In genomic region chr20:13650474-13650873, GRCh38 we compare ENCODE assay signal across 11 cellular contexts. TPM values are rescaled to one million over a fixed set of nuclear protein-coding genes. Genes with fewer than 3 reads are reported as not detected.
DNase-seq lines count a peak whose midpoint lies in the region; ATAC-seq, FAIRE-seq and TF ChIP-seq lines count a peak whose summit lies in the region.
"Had no signal": no experiment of that assay in that cellular context is flagged by ENCODE, and none has a peak within 500 bp of the region (broad histone marks: within the 10 kb centered on the region; RNA-seq: fewer than 3 reads in every experiment).

No MANE protein-coding gene starts in this region.

- H3K4me1 ChIP-seq in HepG2 (ENCODE audit: insufficient read depth, low read length), result no peaks in the 10 kb centered on the region
- H3K4me1 ChIP-seq in right lobe of liver, result no peaks in the 10 kb centered on the region
- peaks cover 16% of the 10 kb centered on the region for H3K4me1 ChIP-seq in SJCRH30
- no peaks in the 10 kb centered on the region for H3K4me1 ChIP-seq in prostate gland (replicated peaks)

- no peak overlapping the region for H3K27ac ChIP-seq in HepG2 (ENCODE audit: extremely low read length, insufficient read depth, low read length)
- H3K27ac ChIP-seq in right lobe of liver, result no peak overlapping the region
- H3K27ac ChIP-seq in SJCRH30, result peak overlapping the region; percentile 49; the same call in 1 of the 2 replicates
- H3K27ac ChIP-seq in prostate gland, result no peak overlapping the region
- no peak overlapping the region for H3K27ac ChIP-seq in substantia nigra (ENCODE audit: low read depth, low read length, poor library complexity, severe bottlenecking)

- TF ChIP-seq RAD21 in HepG2 (CRISPR knock-in tag; IDR thresholded peaks at IDR 0.05), result no peak

- no peak for FAIRE-seq in HepG2 (lab: Jason Lieb, UNC)

- POLR2A ChIA-PET in HepG2 (lab: Yijun Ruan, JAX), result no interaction called here

- H3K4me2 ChIP-seq in HepG2 (ENCODE audit: low read depth, low read length), result no peak overlapping the region

- ATAC-seq in HepG2, result peak; percentile 36; the same call in 2 of the 3 replicates
- no peak for ATAC-seq in right lobe of liver
- peak; percentile 63 for ATAC-seq in left colon

- no peak overlapping the region for H3K9ac ChIP-seq in HepG2 (ENCODE audit: insufficient read depth, low read depth, low read length)

- no peaks in the 10 kb centered on the region for H3K79me2 ChIP-seq in HepG2 (ENCODE audit: insufficient read depth, low read length)

- H3K4me3 ChIP-seq in HepG2 (replicated peaks in 1 of 3; ENCODE audit: insufficient read depth in 1 of 3, low read depth in 2 of 3, low read length in 3 of 3) (no peak overlapping the region), right lobe of liver (no peak overlapping the region), SJCRH30 (peak overlapping the region; percentile 25; the same call in 1 of the 2 replicates), prostate gland (no peak overlapping the region)

- no peaks in the 10 kb centered on the region for H3K9me3 ChIP-seq in HepG2 (ENCODE audit: low read length)
- no peaks in the 10 kb centered on the region for H3K9me3 ChIP-seq in right lobe of liver
- no peaks in the 10 kb centered on the region for H3K9me3 ChIP-seq in SJCRH30 (replicated peaks)
- H3K9me3 ChIP-seq in prostate gland, result no peaks in the 10 kb centered on the region

- intact Hi-C loops in HepG2 (cut with micrococcal nuclease; ENCODE audit: unreplicated experiment) (no loop called here), right lobe of liver (cut with DNase I) (no loop called here), left colon (cut with DNase I, micrococcal nuclease) (no loop called here), prostate gland (cut with DNase I) (no loop called here)

- no peaks in the 10 kb centered on the region for H3K36me3 ChIP-seq in HepG2 (replicated peaks in 1 of 2; ENCODE audit: control insufficient read depth in 1 of 2, insufficient read depth in 2 of 2, low read length in 2 of 2)
- no peaks in the 10 kb centered on the region for H3K36me3 ChIP-seq in right lobe of liver
- H3K36me3 ChIP-seq in SJCRH30, result no peaks in the 10 kb centered on the region
- no peaks in the 10 kb centered on the region for H3K36me3 ChIP-seq in prostate gland

- TF ChIP-seq CTCF in HepG2 (CRISPR knock-in tag; IDR thresholded peaks at IDR 0.05), result no peak
- no peak for TF ChIP-seq CTCF in right lobe of liver (IDR thresholded peaks at IDR 0.05)
- no peak for TF ChIP-seq CTCF in prostate gland (IDR thresholded peaks at IDR 0.05)

- in situ Hi-C loops in HepG2 (cut with HindIII; ENCODE audit: extremely low pct_ligation_motif_present, low pct_unique_long_range_greater_than_20kb), result no loop called here

- no peaks in the 10 kb centered on the region for H4K20me1 ChIP-seq in HepG2 (ENCODE audit: insufficient read depth, low read length)

- CTCF ChIA-PET in HepG2 (lab: Yijun Ruan, JAX; ENCODE audit: low intra/inter-chr PET ratio, low total read pairs), result no interaction called here

- 16% methylated on average over 2 of the region's 2 CpGs for WGBS in HepG2 (ENCODE audit: low lambda C conversion rate)
- 57% methylated on average over 1 of the region's 2 CpGs for WGBS in right lobe of liver (ENCODE audit: insufficient coverage, low coverage, low lambda C conversion rate, missing lambda C conversion rate)
- WGBS in prostate gland, result 78% methylated on average over 2 of the region's 2 CpGs

- TF ChIP-seq EP300 in HepG2 (IDR thresholded peaks at IDR 0.05; ENCODE audit: low read depth in 2 of 2, low read length in 2 of 2), result no peak
- TF ChIP-seq EP300 in HepG2 (CRISPR knock-in tag; IDR thresholded peaks at IDR 0.05; ENCODE audit: borderline replicate concordance), result no peak

- H3K27me3 ChIP-seq in HepG2 (ENCODE audit: control insufficient read depth in 1 of 2, insufficient read depth in 2 of 2, low read length in 2 of 2) (peaks cover 0 to 2% of the 10 kb centered on the region in 2 experiments; a peak in 1 of 5 replicates), right lobe of liver (no peaks in the 10 kb centered on the region), SJCRH30 (no peaks in the 10 kb centered on the region), prostate gland (replicated peaks; ENCODE audit: insufficient read depth) (no peaks in the 10 kb centered on the region)

- no TSS peak for BruUV-seq in HepG2 (replicated peaks; lab: Mats Ljungman, UMichigan)

- no peak overlapping the region for H2AFZ ChIP-seq in HepG2 (ENCODE audit: low read length)

- TF ChIP-seq POLR2A in HepG2 (IDR thresholded peaks at IDR 0.05; ENCODE audit: insufficient read depth in 1 of 2, low read depth in 2 of 2, low read length in 2 of 2) (no peak), right lobe of liver (IDR thresholded peaks at IDR 0.05) (no peak), prostate gland (IDR thresholded peaks at IDR 0.05) (no peak)

- DNase-seq in HepG2 (ENCODE audit: low spot score) (no peak), right lobe of liver (no peak), SJCRH30 (no peak), left colon (no peak), KG1 (lab: John Stamatoyannopoulos, UW) (no peak), prostate gland (ENCODE audit: low spot score) (no peak), substantia nigra (lab: John Stamatoyannopoulos, UW) (no peak)
- no peak for DNase-seq in stimulated activated naive CD4-positive, alpha-beta T cell (lab: John Stamatoyannopoulos, UW)
- DNase-seq: C1 segment of cervical spinal cord; CD4-positive, alpha-beta T cell; H7 had no signal

TF ChIP-seq in HepG2, 621 proteins besides CTCF, POLR2A, EP300 and RAD21:
- no peak for TF ChIP-seq DNMT1 (CRISPR knock-in tag; IDR thresholded peaks at IDR 0.05)
- TF ChIP-seq RARA (CRISPR knock-in tag; IDR thresholded peaks at IDR 0.05), result no peak
- no peak for TF ChIP-seq NFATC3 (CRISPR knock-in tag; IDR thresholded peaks at IDR 0.05)
- no peak for TF ChIP-seq TCF12 (IDR thresholded peaks at IDR 0.05)
- TF ChIP-seq TCF12 (CRISPR knock-in tag; IDR thresholded peaks at IDR 0.05), result no peak

RNA-seq across cellular contexts. Expression of gene TASP1, which starts 11.7 kb away (rescaled TPM):
- total RNA-seq in HepG2 (2016; rRNA removed; fragmentation: Illumina TruSeq; extraction: Trizol) (25.2 and 29.1 TPM in 2 replicates), right lobe of liver (1 to 10 TPM; 2.5 to 6.1 (median 4.3) TPM), left colon (10 to 100 TPM; 14.3 TPM), prostate gland (10 to 100 TPM in 1 of 2 donors, 1 to 10 TPM in 1; 9.3 to 14.2 TPM)
- 74.0 and 76.2 TPM in 2 replicates for total RNA-seq in HepG2 (2016; cell fraction: cytosol; rRNA removed; fragmentation: Illumina TruSeq; extraction: Trizol; ENCODE audit: low read depth)
- 25.6 and 27.8 TPM in 2 replicates for total RNA-seq in HepG2 (2016; cell fraction: insoluble cytoplasmic fraction; rRNA removed; fragmentation: Illumina TruSeq; extraction: Trizol)
- 28.8 and 33.7 TPM in 2 replicates for total RNA-seq in HepG2 (2016; cell fraction: membrane; rRNA removed; fragmentation: Illumina TruSeq; extraction: Trizol)
- total RNA-seq in HepG2 (2016; cell fraction: nucleus; rRNA removed; fragmentation: Illumina TruSeq; extraction: Trizol), result 52.6 and 57.4 TPM in 2 replicates
- polyA plus RNA-seq in HepG2 (2011; rRNA removed), result 7.4 and 10.0 TPM in 2 replicates
- 6.1 and 7.3 TPM in 2 replicates for polyA plus RNA-seq in HepG2 (2011; cell fraction: cytosol; rRNA removed)
- 8.0 and 8.8 TPM in 2 replicates for polyA plus RNA-seq in HepG2 (2011; cell fraction: nucleus; rRNA removed)
- 7.7 and 10.7 TPM in 2 replicates for polyA plus RNA-seq in HepG2 (2012)
- polyA plus RNA-seq in HepG2 (2016; cell fraction: cytosol; fragmentation: Illumina TruSeq; extraction: Trizol; ENCODE audit: low read depth), result 3.5 and 4.1 TPM in 2 replicates
- 24.5 and 25.1 TPM in 2 replicates for polyA plus RNA-seq in HepG2 (2016; cell fraction: insoluble cytoplasmic fraction; fragmentation: Illumina TruSeq; extraction: Trizol; ENCODE audit: low read depth)
- 7.8 TPM in 2 replicates for polyA plus RNA-seq in HepG2 (2016; cell fraction: membrane; fragmentation: Illumina TruSeq; extraction: Trizol; ENCODE audit: low read depth)
- 14.4 and 16.7 TPM in 2 replicates for polyA plus RNA-seq in HepG2 (2016; cell fraction: nucleus; fragmentation: Illumina TruSeq; extraction: Trizol; ENCODE audit: insufficient read depth, low read depth)
- polyA minus RNA-seq in HepG2 (2011; rRNA and poly(A)+ RNA removed; ENCODE audit: low replicate concordance), result 15.6 and 18.8 TPM in 2 replicates
- 9.9 and 13.1 TPM in 2 replicates for polyA minus RNA-seq in HepG2 (2011; cell fraction: cytosol; rRNA and poly(A)+ RNA removed)
- polyA minus RNA-seq in HepG2 (2011; cell fraction: nucleus; rRNA and poly(A)+ RNA removed), result 76.1 and 88.3 TPM in 2 replicates
- total RNA-seq in SJCRH30 (2014; rRNA removed; shearing (Covaris generic)), result 7.1 and 7.2 TPM in 2 replicates

Comparison
In these comparisons a context has a peak if more than half of its experiments do, and no peak if none do; other contexts are left out.
1. ATAC-seq: peak in HepG2 (single experiment) and left colon (single experiment); none in right lobe of liver (0 of 4).